1 cellular context compared by ENCODE assay signal in genomic region chr7:130349911-130350782, GRCh38.
TF ChIP-seq lines count a peak whose summit lies in the region.

No MANE protein-coding gene starts in this region.

TF ChIP-seq in GM12878, 131 proteins besides CTCF, POLR2A, EP300 and RAD21:
- peak; percentile 7 for TF ChIP-seq MEF2B (IDR thresholded peaks at IDR 0.05; ENCODE audit: partially characterized antibody, poor library complexity, severe bottlenecking)
- no peak for TF ChIP-seq GATAD2B (conservative IDR thresholded peaks at IDR 0.05; ENCODE audit: low read depth)
- peak; percentile 9 for TF ChIP-seq BCL3 (IDR thresholded peaks at IDR 0.05; ENCODE audit: borderline replicate concordance, insufficient read depth, low read depth, low read length, poor library complexity, severe bottlenecking)
- TF ChIP-seq MLLT1 (IDR thresholded peaks at IDR 0.05): no peak
- TF ChIP-seq ATF7 (IDR thresholded peaks at IDR 0.05; ENCODE audit: low read depth): no peak
- TF ChIP-seq TCF12 (IDR thresholded peaks at IDR 0.05; ENCODE audit: low read depth, low read length): 0 out of 2 replicates have a peak, but pooled peaks have one; percentile 23
- no peak for TF ChIP-seq RELB (IDR thresholded peaks at IDR 0.05; ENCODE audit: low read depth)
- TF ChIP-seq ZNF274 (IDR thresholded peaks at IDR 0.05; ENCODE audit: insufficient read depth, insufficient read length): no peak
- no peak for TF ChIP-seq GABPA (IDR thresholded peaks at IDR 0.05; ENCODE audit: low read depth)
- no peak for TF ChIP-seq NFXL1 (IDR thresholded peaks at IDR 0.05; ENCODE audit: borderline replicate concordance)
- no peak for TF ChIP-seq ESRRA (IDR thresholded peaks at IDR 0.05; ENCODE audit: low read length)
- no peak for TF ChIP-seq STAT3 (IDR thresholded peaks at IDR 0.05; ENCODE audit: low read depth, low read length)
- no peak for TF ChIP-seq FOXM1 (IDR thresholded peaks at IDR 0.05; ENCODE audit: low read depth, low read length)
- no peak for TF ChIP-seq CEBPZ (IDR thresholded peaks at IDR 0.05; ENCODE audit: low read depth, low read length)
- no peak for TF ChIP-seq NBN (IDR thresholded peaks at IDR 0.05)
- no peak for TF ChIP-seq ZZZ3 (IDR thresholded peaks at IDR 0.05; ENCODE audit: control insufficient read depth, insufficient read length, low read depth)
- no peak for TF ChIP-seq REST (IDR thresholded peaks at IDR 0.05; ENCODE audit: low read depth, low read length)
- TF ChIP-seq IRF3 (IDR thresholded peaks at IDR 0.05): no peak
- TF ChIP-seq RUNX3 (IDR thresholded peaks at IDR 0.05; ENCODE audit: low read length): peak; percentile 48
- TF ChIP-seq BCL11A (IDR thresholded peaks at IDR 0.05; ENCODE audit: low read depth, low read length): no peak
- no peak for TF ChIP-seq WRNIP1 (IDR thresholded peaks at IDR 0.05; ENCODE audit: borderline replicate concordance, low read depth, low read length)
- no peak for TF ChIP-seq NFIC (IDR thresholded peaks at IDR 0.05; ENCODE audit: low read depth, low read length)
